ENCODE assay signal across 10 cellular contexts in genomic region chr22:38213319-38214247, GRCh38. TPM values are rescaled to one million over a fixed set of nuclear protein-coding genes. Genes with fewer than 3 reads are reported as not detected.
DNase-seq lines count a peak whose midpoint lies in the region; ATAC-seq and TF ChIP-seq lines count a peak whose summit lies in the region.
"Had no signal": no experiment of that assay in that cellular context is flagged by ENCODE, and none has a peak within 500 bp of the region (broad histone marks: within the 10 kb centered on the region; RNA-seq: fewer than 3 reads in every experiment).

No MANE protein-coding gene starts in this region.

- TF ChIP-seq POLR2A in breast epithelium (IDR thresholded peaks at IDR 0.05) (no peak), upper lobe of left lung (IDR thresholded peaks at IDR 0.05) (no peak)

- H3K27ac ChIP-seq in breast epithelium, result peak overlapping the region; percentile 63 to 77
- peak overlapping the region; percentile 57 to 81 for H3K27ac ChIP-seq in liver (ENCODE audit: low read depth in 1 of 2, low read length in 2 of 2)
- H3K27ac ChIP-seq in upper lobe of left lung, result peak overlapping the region in 3 of 4 donors; percentile 3 to 72 (median 51)

- TF ChIP-seq EP300 in upper lobe of left lung (IDR thresholded peaks at IDR 0.05), result no peak

- BruUV-seq in MCF 10A (replicated peaks; lab: Mats Ljungman, UMichigan), result no TSS peak

- H3K27ac Mint-ChIP-seq in MCF 10A (ENCODE audit: low read depth, unreplicated experiment) (no peak overlapping the region), T-helper 17 cell (peak overlapping the region; percentile 70)
- H3K27ac Mint-ChIP-seq: activated naive CD4-positive, alpha-beta T cell treated with anti-CD3 and anti-CD28 coated beads, Interleukin-2, amount 50 U/mL, for 72 hours had no signal

- peaks cover 29% of the 10 kb centered on the region for H3K4me1 Mint-ChIP-seq in MCF 10A (ENCODE audit: insufficient read depth, unreplicated experiment)
- peaks cover 23% of the 10 kb centered on the region for H3K4me1 Mint-ChIP-seq in T-helper 17 cell

- 66% methylated on average over 10 of the region's 10 CpGs for WGBS in liver
- WGBS in upper lobe of left lung, 2 donors, result 77 to 82% methylated on average over 8 to 10 of the region's 10 CpGs

- POLR2A ChIA-PET in MCF 10A (lab: Yijun Ruan, JAX), result no interaction called here

- H3K4me3 Mint-ChIP-seq in MCF 10A (ENCODE audit: unreplicated experiment), result no peak overlapping the region
- peak overlapping the region; percentile 87 for H3K4me3 Mint-ChIP-seq in T-helper 17 cell

- H3K36me3 Mint-ChIP-seq in MCF 10A (ENCODE audit: insufficient read depth, unreplicated experiment), result peaks cover 74% of the 10 kb centered on the region
- H3K36me3 Mint-ChIP-seq in T-helper 17 cell (ENCODE audit: low read depth), result no peaks in the 10 kb centered on the region

- H3K9me3 ChIP-seq in breast epithelium (no peaks in the 10 kb centered on the region), T-helper 17 cell (ENCODE audit: control insufficient read depth, low read length, poor library complexity, severe bottlenecking) (no peaks in the 10 kb centered on the region), liver (ENCODE audit: control insufficient read depth in 4 of 4, low read length in 3 of 4) (no peaks in the 10 kb centered on the region), upper lobe of left lung (no peaks in the 10 kb centered on the region)

- DNase-seq in breast epithelium (ENCODE audit: low spot score in 2 of 2) (no peak), MCF 10A (ENCODE audit: unreplicated experiment) (no peak), T-helper 17 cell (no peak), upper lobe of left lung (no peak), dedifferentiated amniotic fluid mesenchymal stem cell (ENCODE audit: extremely low spot score) (no peak), H4 (ENCODE audit: low spot score) (no peak), NCI-H128 (lab: John Stamatoyannopoulos, UW; ENCODE audit: unreplicated experiment) (no peak)
- DNase-seq: stimulated activated CD4-positive, alpha-beta T cell treated with anti-CD3 and anti-CD28 coated beads, Interleukin-12 subunit alpha, Interleukin-12 subunit beta, amount 100 ng/mL, for 4 hours had no signal

- TF ChIP-seq RAD21 in liver (IDR thresholded peaks at IDR 0.05), result peak in 1 of 2 donors; percentile 52

- CTCF ChIA-PET in MCF 10A (lab: Yijun Ruan, JAX), result interaction anchor here (0.5 kb wide), 1 partner anchor 157 kb away, joined by 3 read pairs; the partner anchor contains the start of gene PICK1

- H3K4me1 ChIP-seq in breast epithelium (peaks cover 7 to 16% of the 10 kb centered on the region in 2 donors), liver (ENCODE audit: control insufficient read depth in 4 of 4, insufficient read depth in 4 of 4, low read length in 3 of 4) (peaks cover 11 to 22% (median 16%) of the 10 kb centered on the region in 4 donors), upper lobe of left lung (peaks cover 17 to 43% (median 25%) of the 10 kb centered on the region in 4 donors)

- peak overlapping the region; percentile 7 to 43 (median 29) for H3K4me3 ChIP-seq in breast epithelium
- H3K4me3 ChIP-seq in liver (ENCODE audit: low read depth in 1 of 3, low read length in 3 of 3), result peak overlapping the region in 1 of 3 donors; percentile 3
- peak overlapping the region in 3 of 4 donors; percentile 21 to 45 (median 32) for H3K4me3 ChIP-seq in upper lobe of left lung

- intact Hi-C loops in breast epithelium (cut with DNase I; ENCODE audit: low total_unique reads) (no loop called here), MCF 10A (cut with micrococcal nuclease) (no loop called here)

- no peaks in the 10 kb centered on the region for H3K27me3 Mint-ChIP-seq in MCF 10A (ENCODE audit: insufficient read depth, unreplicated experiment)
- no peaks in the 10 kb centered on the region for H3K27me3 Mint-ChIP-seq in T-helper 17 cell

- no peaks in the 10 kb centered on the region for H3K9me3 Mint-ChIP-seq in MCF 10A (ENCODE audit: unreplicated experiment)
- H3K9me3 Mint-ChIP-seq: activated naive CD4-positive, alpha-beta T cell treated with anti-CD3 and anti-CD28 coated beads, Interleukin-2, amount 50 U/mL, for 72 hours had no signal

- H3K27me3 ChIP-seq in breast epithelium (no peaks in the 10 kb centered on the region), liver (ENCODE audit: control insufficient read depth in 4 of 4, insufficient read depth in 4 of 4, low read length in 3 of 4) (no peaks in the 10 kb centered on the region), upper lobe of left lung (no peaks in the 10 kb centered on the region)

- peak overlapping the region in 1 of 2 donors; percentile 2 for H3K9ac ChIP-seq in liver (ENCODE audit: low read depth in 1 of 2, low read length in 2 of 2)

- H3K36me3 ChIP-seq in breast epithelium, result no peaks in the 10 kb centered on the region
- H3K36me3 ChIP-seq in liver (ENCODE audit: control insufficient read depth in 4 of 4, insufficient read depth in 3 of 4, low read depth in 1 of 4, low read length in 3 of 4), result no peaks in the 10 kb centered on the region
- H3K36me3 ChIP-seq in upper lobe of left lung, result peaks cover 0 to 33% (median 8%) of the 10 kb centered on the region in 4 donors

- ATAC-seq in T-helper 17 cell (no peak), upper lobe of left lung (ENCODE audit: low FRiP score in 2 of 2) (peak in 1 of 2 donors; percentile 23)

- TF ChIP-seq CTCF in breast epithelium (IDR thresholded peaks at IDR 0.05) (no peak), MCF 10A (IDR thresholded peaks at IDR 0.05; ENCODE audit: unreplicated experiment) (no peak), liver (IDR thresholded peaks at IDR 0.05; ENCODE audit: low read depth, low read length, missing input control) (no peak), upper lobe of left lung (IDR thresholded peaks at IDR 0.05) (no peak)

TF ChIP-seq in liver, 16 proteins besides CTCF, POLR2A, EP300 and RAD21 (continues in another document):
- TF ChIP-seq FOXA1 (IDR thresholded peaks at IDR 0.05) (no peak), FOXA2 (IDR thresholded peaks at IDR 0.05) (no peak), GABPA (IDR thresholded peaks at IDR 0.05 in 1 of 2, conservative IDR thresholded peaks at IDR 0.05 in 1 of 2) (peak in 1 of 2 donors; percentile 16), ATF3 (IDR thresholded peaks at IDR 0.05) (no peak), TAF1 (conservative IDR thresholded peaks at IDR 0.05) (no peak), EGR1 (IDR thresholded peaks at IDR 0.05; ENCODE audit: low read depth in 2 of 2) (no peak), ZBTB33 (IDR thresholded peaks at IDR 0.05) (no peak), MAX (IDR thresholded peaks at IDR 0.05) (no peak)

RNA-seq across cellular contexts. Expression of gene MAFF, which starts 11.8 kb away (rescaled TPM):
- 100 to 1,000 TPM in 1 of 3 donors, 10 to 100 TPM in 2; 37.3 to 126 (median 85.5) TPM for total RNA-seq in breast epithelium
- total RNA-seq in MCF 10A (2022), result 54.7 and 71.4 TPM in 2 replicates
- 10 to 100 TPM; 44.4 to 80.2 TPM for total RNA-seq in T-helper 17 cell
- total RNA-seq in liver, result 1 to 10 TPM; 1.7 to 3.3 TPM
- 1 to 10 TPM; 1.4 to 2.2 TPM for polyA plus RNA-seq in liver
- total RNA-seq in upper lobe of left lung, result 10 to 100 TPM; 25.1 to 75.7 (median 44.5) TPM
- 3.9 and 7.4 TPM in 2 replicates for total RNA-seq in H4 (2014; rRNA removed; shearing (Covaris generic))

RNA-seq across cellular contexts. Expression of gene PLA2G6, which starts 32.0 kb away (rescaled TPM):
- total RNA-seq in breast epithelium, result 10 to 100 TPM; 41.1 to 68.1 (median 59.3) TPM
- total RNA-seq in MCF 10A (2022), result 37.5 and 40.3 TPM in 2 replicates
- 10 to 100 TPM; 72.2 to 91.4 TPM for total RNA-seq in T-helper 17 cell
- 1 to 10 TPM; 7.3 to 9.0 TPM for total RNA-seq in liver
- 1 to 10 TPM; 5.7 to 7.2 TPM for polyA plus RNA-seq in liver
- total RNA-seq in upper lobe of left lung, result 100 to 1,000 TPM in 1 of 6 donors, 10 to 100 TPM in 5; 21.1 to 295 (median 47.5) TPM
- 2.5 and 12.2 TPM in 2 replicates for total RNA-seq in H4 (2014; rRNA removed; shearing (Covaris generic))

RNA-seq across cellular contexts. Expression of gene TMEM184B, which starts 59.2 kb away (rescaled TPM):
- 10 to 100 TPM; 30.6 to 49.5 (median 42.4) TPM for total RNA-seq in breast epithelium
- total RNA-seq in MCF 10A (2022), result 58.7 and 69.1 TPM in 2 replicates
- 10 to 100 TPM; 53.3 TPM for total RNA-seq in T-helper 17 cell
- total RNA-seq in liver, result 10 to 100 TPM in 1 of 2 donors, 1 to 10 TPM in 1; 9.1 to 12.6 TPM
- polyA plus RNA-seq in liver, result 10 to 100 TPM in 1 of 2 donors, 1 to 10 TPM in 1; 7.5 to 10.8 TPM
- 100 to 1,000 TPM in 1 of 6 donors, 10 to 100 TPM in 5; 47.5 to 141 (median 72.1) TPM for total RNA-seq in upper lobe of left lung
- total RNA-seq in H4 (2014; rRNA removed; shearing (Covaris generic)), result 46.6 and 62.1 TPM in 2 replicates
